Comparison of ENCODE assay signal across 1 cellular context in the genomic region with DNA sequence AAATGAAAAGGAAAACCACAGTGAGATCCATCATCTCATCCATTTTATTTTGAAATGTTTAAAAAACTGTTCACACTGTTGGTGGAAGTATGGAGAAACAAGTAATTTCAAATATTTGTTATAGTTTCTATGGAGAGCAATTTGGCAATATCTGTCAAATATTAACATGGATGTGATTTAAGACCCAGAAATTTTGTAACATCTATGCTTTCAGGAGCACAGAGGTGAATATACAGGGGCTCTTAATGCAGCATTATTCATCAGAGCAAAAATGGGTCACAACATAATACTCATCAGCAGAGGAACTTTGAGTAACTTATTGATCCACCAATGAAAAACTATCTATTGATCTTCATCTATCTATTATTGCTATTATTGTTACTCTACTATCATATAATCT.
TF ChIP-seq lines count a peak whose summit lies in the region.

No MANE protein-coding gene starts in this region.

TF ChIP-seq in HepG2, 621 proteins besides CTCF, POLR2A, EP300 and RAD21 (continued from another document):
- TF ChIP-seq, protein P1, sequence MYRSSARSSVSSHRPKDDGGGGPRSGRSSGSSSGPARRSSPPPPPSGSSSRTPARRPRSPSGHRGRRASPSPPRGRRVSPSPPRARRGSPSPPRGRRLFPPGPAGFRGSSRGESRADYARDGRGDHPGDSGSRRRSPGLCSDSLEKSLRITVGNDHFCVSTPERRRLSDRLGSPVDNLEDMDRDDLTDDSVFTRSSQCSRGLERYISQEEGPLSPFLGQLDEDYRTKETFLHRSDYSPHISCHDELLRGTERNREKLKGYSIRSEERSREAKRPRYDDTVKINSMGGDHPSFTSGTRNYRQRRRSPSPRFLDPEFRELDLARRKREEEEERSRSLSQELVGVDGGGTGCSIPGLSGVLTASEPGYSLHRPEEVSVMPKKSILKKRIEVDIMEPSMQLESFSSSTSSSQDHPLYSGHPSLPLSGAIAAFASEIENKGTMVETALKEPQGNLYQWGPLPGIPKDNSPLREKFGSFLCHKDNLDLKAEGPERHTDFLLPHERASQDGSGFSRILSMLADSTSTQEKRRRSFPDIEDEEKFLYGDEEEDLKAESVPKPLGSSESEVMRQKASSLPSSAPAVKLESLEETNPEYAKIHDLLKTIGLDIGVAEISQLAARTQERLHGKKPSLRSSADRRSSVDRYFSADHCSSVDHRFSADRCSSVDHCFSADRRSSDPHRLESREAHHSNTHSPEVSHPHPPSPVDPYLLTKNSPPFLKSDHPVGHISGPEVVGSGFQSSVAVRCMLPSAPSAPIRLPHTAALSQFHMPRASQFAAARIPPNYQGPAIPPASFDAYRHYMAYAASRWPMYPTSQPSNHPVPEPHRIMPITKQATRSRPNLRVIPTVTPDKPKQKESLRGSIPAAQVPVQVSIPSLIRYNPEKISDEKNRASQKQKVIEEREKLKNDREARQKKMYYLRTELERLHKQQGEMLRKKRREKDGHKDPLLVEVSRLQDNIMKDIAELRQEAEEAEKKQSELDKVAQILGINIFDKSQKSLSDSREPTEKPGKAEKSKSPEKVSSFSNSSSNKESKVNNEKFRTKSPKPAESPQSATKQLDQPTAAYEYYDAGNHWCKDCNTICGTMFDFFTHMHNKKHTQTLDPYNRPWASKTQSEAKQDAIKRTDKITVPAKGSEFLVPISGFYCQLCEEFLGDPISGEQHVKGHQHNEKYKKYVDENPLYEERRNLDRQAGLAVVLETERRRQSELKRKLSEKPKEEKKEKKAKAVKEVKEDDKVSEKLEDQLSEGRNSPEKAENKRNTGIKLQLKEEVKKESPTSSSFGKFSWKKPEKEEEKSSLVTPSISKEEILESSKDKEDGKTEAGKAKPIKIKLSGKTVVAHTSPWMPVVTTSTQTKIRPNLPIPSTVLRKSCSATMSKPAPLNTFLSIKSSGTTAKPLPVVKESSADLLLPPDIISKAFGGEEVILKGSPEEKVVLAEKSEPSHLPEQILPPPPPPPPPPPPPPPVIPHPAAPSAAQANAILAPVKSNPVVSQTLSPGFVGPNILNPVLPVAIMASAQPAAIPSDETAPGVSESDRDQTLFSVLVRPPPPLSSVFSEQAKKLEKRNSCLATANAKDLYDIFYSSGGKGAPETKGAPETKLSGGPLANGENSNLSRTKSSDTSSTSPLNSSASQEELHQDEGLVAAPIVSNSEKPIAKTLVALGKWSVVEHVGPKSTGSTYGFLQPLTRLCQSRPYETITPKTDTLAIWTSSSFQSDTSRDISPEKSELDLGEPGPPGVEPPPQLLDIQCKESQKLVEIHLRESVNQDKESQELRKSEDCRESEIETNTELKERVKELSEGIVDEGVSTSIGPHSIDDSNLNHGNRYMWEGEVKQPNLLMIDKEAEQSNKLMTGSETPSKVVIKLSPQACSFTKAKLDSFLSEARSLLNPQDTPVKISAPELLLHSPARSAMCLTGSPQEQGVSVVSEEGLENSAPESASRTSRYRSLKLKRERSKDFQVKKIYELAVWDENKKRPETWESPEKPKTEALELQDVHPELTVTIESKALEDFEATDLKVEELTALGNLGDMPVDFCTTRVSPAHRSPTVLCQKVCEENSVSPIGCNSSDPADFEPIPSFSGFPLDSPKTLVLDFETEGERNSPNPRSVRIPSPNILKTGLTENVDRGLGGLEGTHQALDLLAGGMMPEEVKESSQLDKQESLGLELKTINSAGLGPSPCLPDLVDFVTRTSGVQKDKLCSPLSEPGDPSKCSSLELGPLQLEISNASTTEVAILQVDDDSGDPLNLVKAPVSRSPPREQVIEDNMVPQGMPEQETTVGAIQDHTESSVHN (CRISPR knock-in tag; IDR thresholded peaks at IDR 0.05), result no peak
- TF ChIP-seq HHEX (CRISPR knock-in tag; IDR thresholded peaks at IDR 0.05) (no peak), ZNF251 (CRISPR knock-in tag; IDR thresholded peaks at IDR 0.05) (no peak), TRIM24 (CRISPR knock-in tag; IDR thresholded peaks at IDR 0.05) (no peak), TBP (CRISPR knock-in tag; IDR thresholded peaks at IDR 0.05) (no peak), ZBTB7A (CRISPR knock-in tag; IDR thresholded peaks at IDR 0.05) (no peak)
- TF ChIP-seq, protein P2, sequence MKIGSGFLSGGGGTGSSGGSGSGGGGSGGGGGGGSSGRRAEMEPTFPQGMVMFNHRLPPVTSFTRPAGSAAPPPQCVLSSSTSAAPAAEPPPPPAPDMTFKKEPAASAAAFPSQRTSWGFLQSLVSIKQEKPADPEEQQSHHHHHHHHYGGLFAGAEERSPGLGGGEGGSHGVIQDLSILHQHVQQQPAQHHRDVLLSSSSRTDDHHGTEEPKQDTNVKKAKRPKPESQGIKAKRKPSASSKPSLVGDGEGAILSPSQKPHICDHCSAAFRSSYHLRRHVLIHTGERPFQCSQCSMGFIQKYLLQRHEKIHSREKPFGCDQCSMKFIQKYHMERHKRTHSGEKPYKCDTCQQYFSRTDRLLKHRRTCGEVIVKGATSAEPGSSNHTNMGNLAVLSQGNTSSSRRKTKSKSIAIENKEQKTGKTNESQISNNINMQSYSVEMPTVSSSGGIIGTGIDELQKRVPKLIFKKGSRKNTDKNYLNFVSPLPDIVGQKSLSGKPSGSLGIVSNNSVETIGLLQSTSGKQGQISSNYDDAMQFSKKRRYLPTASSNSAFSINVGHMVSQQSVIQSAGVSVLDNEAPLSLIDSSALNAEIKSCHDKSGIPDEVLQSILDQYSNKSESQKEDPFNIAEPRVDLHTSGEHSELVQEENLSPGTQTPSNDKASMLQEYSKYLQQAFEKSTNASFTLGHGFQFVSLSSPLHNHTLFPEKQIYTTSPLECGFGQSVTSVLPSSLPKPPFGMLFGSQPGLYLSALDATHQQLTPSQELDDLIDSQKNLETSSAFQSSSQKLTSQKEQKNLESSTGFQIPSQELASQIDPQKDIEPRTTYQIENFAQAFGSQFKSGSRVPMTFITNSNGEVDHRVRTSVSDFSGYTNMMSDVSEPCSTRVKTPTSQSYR (CRISPR knock-in tag; IDR thresholded peaks at IDR 0.05; ENCODE audit: borderline replicate concordance), result no peak
- TF ChIP-seq, protein P3, sequence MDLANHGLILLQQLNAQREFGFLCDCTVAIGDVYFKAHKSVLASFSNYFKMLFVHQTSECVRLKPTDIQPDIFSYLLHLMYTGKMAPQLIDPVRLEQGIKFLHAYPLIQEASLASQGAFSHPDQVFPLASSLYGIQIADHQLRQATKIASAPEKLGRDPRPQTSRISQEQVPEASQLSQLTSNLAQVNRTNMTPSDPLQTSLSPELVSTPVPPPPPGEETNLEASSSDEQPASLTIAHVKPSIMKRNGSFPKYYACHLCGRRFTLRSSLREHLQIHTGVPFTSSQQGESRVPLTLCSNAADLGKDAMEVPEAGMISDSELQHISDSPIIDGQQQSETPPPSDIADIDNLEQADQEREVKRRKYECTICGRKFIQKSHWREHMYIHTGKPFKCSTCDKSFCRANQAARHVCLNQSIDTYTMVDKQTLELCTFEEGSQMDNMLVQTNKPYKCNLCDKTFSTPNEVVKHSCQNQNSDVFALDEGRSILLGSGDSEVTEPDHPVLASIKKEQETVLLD (CRISPR knock-in tag; IDR thresholded peaks at IDR 0.05; ENCODE audit: low read depth), result no peak
